In the genomic region with DNA sequence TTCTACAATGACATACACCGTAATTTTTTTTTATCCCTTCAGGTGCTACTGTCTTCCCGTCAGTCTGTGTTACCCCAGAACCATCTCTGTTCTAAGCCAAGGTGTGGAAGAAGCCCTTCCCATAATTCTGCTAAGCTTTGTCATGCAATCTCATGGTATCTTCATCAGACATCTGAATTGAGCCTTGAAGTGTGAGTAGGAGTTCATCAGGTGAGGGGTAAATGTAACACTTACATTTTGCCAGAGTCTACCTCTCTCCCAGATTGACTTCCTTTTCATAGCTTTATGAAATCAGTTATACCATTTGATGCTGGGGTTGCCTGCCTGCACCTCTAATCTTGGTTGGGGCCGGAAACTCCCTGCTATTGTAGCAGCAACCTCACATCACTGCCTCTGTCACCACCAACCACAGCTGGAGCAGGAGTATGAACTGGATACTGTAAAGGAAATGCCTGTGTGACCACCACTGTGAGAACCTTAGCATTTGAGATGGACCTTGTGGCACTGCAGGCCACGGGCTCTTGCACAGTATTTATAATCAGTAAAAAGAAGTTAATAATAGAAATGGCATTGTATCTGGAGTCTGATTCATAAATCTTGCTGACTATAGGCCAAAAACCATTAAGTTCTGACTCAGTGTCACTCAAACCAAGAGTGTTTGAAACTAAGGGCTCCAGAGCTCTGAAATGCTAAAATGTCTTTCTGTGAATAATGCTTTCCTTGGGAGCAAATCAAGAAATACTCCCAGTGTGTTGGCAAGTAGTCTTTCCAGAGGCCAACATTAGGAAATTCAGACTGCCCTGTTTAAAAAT, we compare ENCODE assay signal across 8 cellular contexts. TPM values are rescaled to one million over a fixed set of nuclear protein-coding genes. Genes with fewer than 3 reads are reported as not detected.
DNase-seq lines count a peak whose midpoint lies in the region; ATAC-seq and TF ChIP-seq lines count a peak whose summit lies in the region.

No MANE protein-coding gene starts in this region.

- no TSS peak for BruUV-seq in PC-9 (replicated peaks; lab: Mats Ljungman, UMichigan)

- peak in 1 of 2 experiments; percentile 40 for DNase-seq in PC-9
- peak; percentile 95 for DNase-seq in fibroblast of the aortic adventitia (ENCODE audit: low read depth)
- DNase-seq in cerebellar cortex (ENCODE audit: low spot score) = no peak
- DNase-seq in upper lobe of right lung = no peak
- no peak for DNase-seq in NCI-H446 treated with DMSO at 0.1 percent for 48 hours (lab: John Stamatoyannopoulos, UW)
- no peak for DNase-seq in superior temporal gyrus (ENCODE audit: extremely low spot score)

- no peak overlapping the region for H2AFZ ChIP-seq in PC-9

- POLR2A ChIA-PET in HEK293 (lab: Yijun Ruan, JAX) (interaction anchor here (0.5 kb wide), 1 partner anchor 316 kb away, joined by 5 read pairs; no protein-coding TSS in a partner anchor), PC-9 (lab: Charles Lee; ENCODE audit: unreplicated experiment) (no interaction called here)

- H3K36me3 ChIP-seq in HEK293 (ENCODE audit: control insufficient read depth in 2 of 2, insufficient read depth in 1 of 2, low read length in 2 of 2) = no peaks in the 10 kb centered on the region
- H3K36me3 ChIP-seq in PC-9 (ENCODE audit: low read depth) = no peaks in the 10 kb centered on the region
- H3K36me3 ChIP-seq in upper lobe of right lung = no peaks in the 10 kb centered on the region

- H3K27ac ChIP-seq in HEK293 (ENCODE audit: extremely low read depth, low read depth, low read length) (no peak overlapping the region), PC-9 (peak overlapping the region; percentile 4; the same call in 1 of the 2 replicates), upper lobe of right lung (no peak overlapping the region)

- no peaks in the 10 kb centered on the region for H4K20me1 ChIP-seq in PC-9 (ENCODE audit: insufficient read depth)

- no peaks in the 10 kb centered on the region for H3K79me2 ChIP-seq in PC-9 (ENCODE audit: low read depth)

- H3K4me3 ChIP-seq in HEK293 (ENCODE audit: low read depth, low read length) = no peak overlapping the region
- no peak overlapping the region for H3K4me3 ChIP-seq in PC-9
- H3K4me3 ChIP-seq in fibroblast of the aortic adventitia (ENCODE audit: low read depth, low read length) = no peak overlapping the region
- H3K4me3 ChIP-seq in upper lobe of right lung = no peak overlapping the region

- ATAC-seq in GM18505 (IDR thresholded peaks at IDR 0.05; ENCODE audit: unreplicated experiment) = peak; percentile 79
- ATAC-seq in upper lobe of right lung = no peak

- CTCF ChIA-PET in HEK293 (lab: Yijun Ruan, JAX) (no interaction called here), PC-9 (lab: Charles Lee) (no interaction called here)

- H3K4me2 ChIP-seq in PC-9 = 0 out of 2 replicates have a peak overlapping the region, but pooled peaks have one; percentile 9

- H3K9me2 ChIP-seq in PC-9 (ENCODE audit: insufficient read depth) = no peaks in the 10 kb centered on the region; the same call in 1 of the 2 replicates

- TF ChIP-seq POLR2A in GM18505 (IDR thresholded peaks at IDR 0.05; ENCODE audit: borderline replicate concordance, extremely low read depth, insufficient read depth, insufficient read length) = no peak

- intact Hi-C loops in PC-9 (cut with micrococcal nuclease; ENCODE audit: unreplicated experiment) (no loop called here), upper lobe of right lung (cut with DNase I) (no loop called here)

- no peaks in the 10 kb centered on the region for H3K9me3 ChIP-seq in HEK293 (ENCODE audit: control insufficient read depth, insufficient read depth, low read depth, low read length)
- no peaks in the 10 kb centered on the region for H3K9me3 ChIP-seq in PC-9 (ENCODE audit: insufficient read depth, low read depth)
- no peaks in the 10 kb centered on the region for H3K9me3 ChIP-seq in upper lobe of right lung

- peaks cover 7% of the 10 kb centered on the region for H3F3A ChIP-seq in PC-9 (ENCODE audit: insufficient read depth, low read depth)

- peaks cover under 1% of the 10 kb centered on the region; the same call in 1 of the 2 replicates for H3K4me1 ChIP-seq in HEK293 (ENCODE audit: control insufficient read depth, insufficient read depth, low read length)
- peaks cover 43% of the 10 kb centered on the region for H3K4me1 ChIP-seq in PC-9 (replicated peaks; ENCODE audit: insufficient read depth)
- H3K4me1 ChIP-seq in upper lobe of right lung = peaks cover 8% of the 10 kb centered on the region

- H3K27me3 ChIP-seq in PC-9 (ENCODE audit: insufficient read depth, low read depth) (no peaks in the 10 kb centered on the region), upper lobe of right lung (no peaks in the 10 kb centered on the region)

- TF ChIP-seq CTCF in HEK293 (tag by site-specific recombination; IDR thresholded peaks at IDR 0.05) = no peak
- TF ChIP-seq CTCF in PC-9 (conservative IDR thresholded peaks at IDR 0.05) = no peak
- TF ChIP-seq CTCF in fibroblast of the aortic adventitia (IDR thresholded peaks at IDR 0.05; ENCODE audit: insufficient read depth, low read length) = no peak
- TF ChIP-seq CTCF in upper lobe of right lung (IDR thresholded peaks at IDR 0.05) = no peak

TF ChIP-seq in HEK293, 187 proteins besides CTCF, POLR2A, EP300 and RAD21:
- TF ChIP-seq ZFP3 (tag by site-specific recombination; IDR thresholded peaks at IDR 0.05; ENCODE audit: low read depth) = no peak
- TF ChIP-seq ZNF10 (tag by site-specific recombination; IDR thresholded peaks at IDR 0.05) = peak; percentile 87
- TF ChIP-seq ZNF48 (tag by site-specific recombination; IDR thresholded peaks at IDR 0.05) = no peak
- TF ChIP-seq, protein P1, sequence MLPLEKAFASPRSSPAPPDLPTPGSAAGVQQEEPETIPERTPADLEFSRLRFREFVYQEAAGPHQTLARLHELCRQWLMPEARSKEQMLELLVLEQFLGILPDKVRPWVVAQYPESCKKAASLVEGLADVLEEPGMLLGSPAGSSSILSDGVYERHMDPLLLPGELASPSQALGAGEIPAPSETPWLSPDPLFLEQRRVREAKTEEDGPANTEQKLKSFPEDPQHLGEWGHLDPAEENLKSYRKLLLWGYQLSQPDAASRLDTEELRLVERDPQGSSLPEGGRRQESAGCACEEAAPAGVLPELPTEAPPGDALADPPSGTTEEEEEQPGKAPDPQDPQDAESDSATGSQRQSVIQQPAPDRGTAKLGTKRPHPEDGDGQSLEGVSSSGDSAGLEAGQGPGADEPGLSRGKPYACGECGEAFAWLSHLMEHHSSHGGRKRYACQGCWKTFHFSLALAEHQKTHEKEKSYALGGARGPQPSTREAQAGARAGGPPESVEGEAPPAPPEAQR (tag by site-specific recombination; IDR thresholded peaks at IDR 0.05) = no peak
- no peak for TF ChIP-seq GLI4 (tag by site-specific recombination; IDR thresholded peaks at IDR 0.05)
- TF ChIP-seq ZBTB1 (tag by site-specific recombination; IDR thresholded peaks at IDR 0.05) = no peak

RNA-seq across cellular contexts. Expression of a gene that starts 58.6 kb away (rescaled TPM):
- total RNA-seq in PC-9 (2021) = 34.7 and 40.0 TPM in 2 replicates
- 25.9 and 33.6 TPM in 2 replicates for total RNA-seq in fibroblast of the aortic adventitia (ENCODE audit: low replicate concordance)
- total RNA-seq in upper lobe of right lung = 36.0 TPM
